In genomic region chr18:50647792-50648191, GRCh38 we compare ENCODE assay signal across 23 cellular contexts.
DNase-seq lines count a peak whose midpoint lies in the region; ATAC-seq and TF ChIP-seq lines count a peak whose summit lies in the region.
"Had no signal": no experiment of that assay in that cellular context is flagged by ENCODE, and none has a peak within 500 bp of the region (broad histone marks: within the 10 kb centered on the region; RNA-seq: fewer than 3 reads in every experiment).

No MANE protein-coding gene starts in this region.

- H3K27me3 ChIP-seq in right cardiac atrium (ENCODE audit: control insufficient read depth, insufficient read depth) (no peaks in the 10 kb centered on the region), rectal smooth muscle tissue (ENCODE audit: control insufficient read depth, insufficient read depth, low read length) (no peaks in the 10 kb centered on the region), transverse colon (no peaks in the 10 kb centered on the region), endodermal cell (ENCODE audit: control insufficient read depth, insufficient read depth, low read length, poor library complexity, severe bottlenecking) (no peaks in the 10 kb centered on the region)
- H3K27me3 ChIP-seq: BE2C; BLaER1 treated with 17β-estradiol and CSF1 and Interleukin-3, amounts not matched to agents 10 nM and 100 nM had no signal

- peaks cover 11% of the 10 kb centered on the region for H3K4me1 ChIP-seq in right cardiac atrium (ENCODE audit: control insufficient read depth, insufficient read depth, low read length)
- peaks cover 42% of the 10 kb centered on the region for H3K4me1 ChIP-seq in rectal smooth muscle tissue (ENCODE audit: control insufficient read depth, insufficient read depth, low read length)
- H3K4me1 ChIP-seq in transverse colon, result peaks cover 0 to 5% (median 0%) of the 10 kb centered on the region in 4 donors
- no peaks in the 10 kb centered on the region for H3K4me1 ChIP-seq in endodermal cell (ENCODE audit: control insufficient read depth, insufficient read depth, low read length)
- H3K4me1 ChIP-seq: A549, BE2C had no signal

- no peaks in the 10 kb centered on the region for H3K27me3 Mint-ChIP-seq in endodermal cell (ENCODE audit: insufficient read depth)

- H3K36me3 Mint-ChIP-seq in endodermal cell (ENCODE audit: low read depth), result no peaks in the 10 kb centered on the region
- H3K36me3 Mint-ChIP-seq: CD14-positive monocyte; CD8-positive, alpha-beta memory T cell had no signal

- TF ChIP-seq POLR2A in transverse colon (IDR thresholded peaks at IDR 0.05), result no peak

- H3K4me1 Mint-ChIP-seq in endodermal cell, result peaks cover 5% of the 10 kb centered on the region
- H3K4me1 Mint-ChIP-seq: CD14-positive monocyte; CD8-positive, alpha-beta memory T cell had no signal

- no peaks in the 10 kb centered on the region for H3K36me3 ChIP-seq in rectal smooth muscle tissue (ENCODE audit: control insufficient read depth, insufficient read depth, low read length)
- no peaks in the 10 kb centered on the region for H3K36me3 ChIP-seq in transverse colon
- no peaks in the 10 kb centered on the region for H3K36me3 ChIP-seq in endodermal cell (ENCODE audit: control insufficient read depth, insufficient read depth, low read length)
- H3K36me3 ChIP-seq: BE2C; BLaER1 treated with 17β-estradiol and CSF1 and Interleukin-3, amounts not matched to agents 10 nM and 100 nM had no signal

- H3K9me3 ChIP-seq in right cardiac atrium (ENCODE audit: control insufficient read depth, low read length) (no peaks in the 10 kb centered on the region), transverse colon (no peaks in the 10 kb centered on the region), endodermal cell (ENCODE audit: control insufficient read depth, low read length) (no peaks in the 10 kb centered on the region)
- H3K9me3 ChIP-seq: A549, BE2C had no signal

- no peak overlapping the region for H3K9ac ChIP-seq in rectal smooth muscle tissue (ENCODE audit: low read length)
- no peak overlapping the region for H3K9ac ChIP-seq in endodermal cell (ENCODE audit: extremely low read depth, low read length, poor library complexity, severe bottlenecking)
- H3K9ac ChIP-seq: BLaER1 treated with 17β-estradiol and CSF1 and Interleukin-3, amounts not matched to agents 10 nM and 100 nM; GM23248 had no signal

- no peaks in the 10 kb centered on the region for H3K9me3 Mint-ChIP-seq in endodermal cell
- H3K9me3 Mint-ChIP-seq: CD4-positive, alpha-beta T cell had no signal

- H3K4me3 ChIP-seq in right cardiac atrium (ENCODE audit: low read length) (no peak overlapping the region), rectal smooth muscle tissue (ENCODE audit: low read length) (no peak overlapping the region), transverse colon (no peak overlapping the region), endodermal cell (ENCODE audit: low read length) (no peak overlapping the region)
- H3K4me3 ChIP-seq: A549; BLaER1 treated with 17β-estradiol and CSF1 and Interleukin-3, amounts not matched to agents 10 nM and 100 nM; GM12878; GM23248 had no signal

- no peak overlapping the region for H3K4me3 Mint-ChIP-seq in endodermal cell
- H3K4me3 Mint-ChIP-seq: CD14-positive monocyte; CD4-positive, alpha-beta T cell; CD8-positive, alpha-beta memory T cell had no signal

- H3K27ac ChIP-seq in right cardiac atrium (ENCODE audit: low read length), result peak overlapping the region; percentile 14
- peak overlapping the region; percentile 86 for H3K27ac ChIP-seq in rectal smooth muscle tissue (ENCODE audit: low read depth, low read length)
- peak overlapping the region in 3 of 4 donors; percentile 4 to 83 (median 76) for H3K27ac ChIP-seq in transverse colon
- H3K27ac ChIP-seq in endodermal cell (ENCODE audit: low read depth, low read length), result no peak overlapping the region
- H3K27ac ChIP-seq: A549; BLaER1 treated with 17β-estradiol and CSF1 and Interleukin-3, amounts not matched to agents 10 nM and 100 nM; GM23248 had no signal

- no peak overlapping the region for H3K27ac Mint-ChIP-seq in endodermal cell
- H3K27ac Mint-ChIP-seq: CD14-positive monocyte; CD4-positive, alpha-beta T cell; CD8-positive, alpha-beta memory T cell had no signal

- intact Hi-C loops in right cardiac atrium (cut with DNase I) (no loop called here), Right ventricle myocardium superior (cut with DNase I) (loop anchor here (10.0 kb wide), 1 partner anchor 83 kb away; the partner anchor contains the start of gene MAPK4), transverse colon (cut with DNase I; ENCODE audit: low total_unique reads) (no loop called here)

- DNase-seq in right cardiac atrium (no peak), Right ventricle myocardium superior (no peak), transverse colon (no peak), anterior cingulate cortex (lab: John Stamatoyannopoulos, UW) (no peak), endodermal cell (no peak)
- DNase-seq: 8988T; ACHN; AML-193; BE2C; CD4-positive, alpha-beta T cell; CD8-positive, alpha-beta memory T cell; DMS 273 treated with DMSO at 0.1 percent for 48 hours; DMS79; EL; GDM1; GM23248; H7; HCEC 1CT had no signal

- ATAC-seq in right cardiac atrium, result no peak
- ATAC-seq in Right ventricle myocardium superior (ENCODE audit: poor library complexity), result no peak
- ATAC-seq: A549, GM12878 had no signal

- in situ Hi-C loops in transverse colon (cut with MboI; ENCODE audit: low pct_ligation_motif_present in 1 of 4, low pct_unique_long_range_greater_than_20kb in 1 of 4, low sequenced_read_pairs in 3 of 4), result no loop called here

- TF ChIP-seq CTCF in transverse colon (IDR thresholded peaks at IDR 0.05) (no peak), endodermal cell (conservative IDR thresholded peaks at IDR 0.05) (no peak)

- no peak for TF ChIP-seq EP300 in transverse colon (IDR thresholded peaks at IDR 0.05; ENCODE audit: low read depth)
